Comparison of ENCODE assay signal across 1 cellular context in genomic region chr11:125649465-125650166, GRCh38.
TF ChIP-seq lines count a peak whose summit lies in the region.

No MANE protein-coding gene starts in this region.

TF ChIP-seq in K562, 482 proteins besides CTCF, POLR2A, EP300 and RAD21:
- TF ChIP-seq COPS2 (conservative IDR thresholded peaks at IDR 0.05) (no peak), DACH1 (IDR thresholded peaks at IDR 0.05; ENCODE audit: partially characterized antibody) (peak; percentile 15), BRD9 (IDR thresholded peaks at IDR 0.05; ENCODE audit: low read depth, partially characterized antibody) (no peak)
